ENCODE assay signal across 13 cellular contexts in the genomic region with DNA sequence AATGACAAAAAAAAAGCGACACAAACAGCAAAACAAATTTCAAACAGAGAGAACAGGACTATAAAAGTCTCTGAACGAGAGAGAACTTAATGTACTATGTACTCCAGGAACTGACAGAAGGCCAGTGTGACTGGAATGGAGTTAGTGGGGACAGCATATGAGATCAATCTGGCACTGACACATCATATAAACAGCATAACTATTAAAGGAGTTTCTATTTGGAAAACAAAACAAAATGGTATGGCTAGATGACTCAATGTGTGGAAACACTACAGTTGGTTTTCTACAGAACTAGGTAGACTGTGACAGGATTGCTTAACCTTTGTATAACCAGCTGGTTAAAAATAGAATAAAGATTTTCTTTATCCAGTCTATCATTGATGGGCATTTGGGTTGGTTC.
DNase-seq lines count a peak whose midpoint lies in the region; ATAC-seq and TF ChIP-seq lines count a peak whose summit lies in the region.
"Had no signal": no experiment of that assay in that cellular context is flagged by ENCODE, and none has a peak within 500 bp of the region (broad histone marks: within the 10 kb centered on the region; RNA-seq: fewer than 3 reads in every experiment).

No MANE protein-coding gene starts in this region.

- DNase-seq in AG09309 (ENCODE audit: low read depth), result peak; percentile 35
- DNase-seq in IMR-90, result peak; percentile 86
- DNase-seq in mammary epithelial cell, result peak; percentile 63
- no peak for DNase-seq in lower lobe of right lung
- no peak for DNase-seq in GM10248 (ENCODE audit: extremely low spot score)
- no peak for DNase-seq in effector CD8-positive, alpha-beta T cell (lab: John Stamatoyannopoulos, UW)
- DNase-seq in NCI-H2029 treated with DMSO at 0.1 percent for 48 hours (lab: John Stamatoyannopoulos, UW), result no peak
- DNase-seq: dermis blood vessel endothelial cell, DMS79 treated with DMSO at 0.1 percent for 48 hours, immature natural killer cell, NCI-H2171, SW 1271 had no signal

- no peak overlapping the region for H3K14ac ChIP-seq in IMR-90 (replicated peaks; ENCODE audit: low read depth, low read length)

- peak overlapping the region; percentile 41; the same call in 1 of the 2 replicates for H2BK20ac ChIP-seq in IMR-90 (ENCODE audit: low read depth, low read length)

- no peaks in the 10 kb centered on the region for H3K79me2 ChIP-seq in mammary epithelial cell (ENCODE audit: insufficient read depth, low read length)

- no peak overlapping the region for H2AK5ac ChIP-seq in IMR-90 (ENCODE audit: low read depth, low read length)

- peaks cover 0 to 4% of the 10 kb centered on the region in 2 experiments; a peak in 1 of 4 replicates for H3K79me1 ChIP-seq in IMR-90 (ENCODE audit: low read depth in 1 of 2, low read length in 2 of 2)

- WGBS in IMR-90 (ENCODE audit: extremely low coverage in 2 of 2, insufficient read length in 1 of 2), 2 experiments, result no CpG with 5 or more reads among the region's 2 CpGs
- 100% methylated on average over 2 of the region's 2 CpGs for WGBS in mammary epithelial cell (ENCODE audit: low coverage, missing lambda C conversion rate)

- peak overlapping the region; percentile 71; the same call in 1 of the 2 replicates for H2BK120ac ChIP-seq in IMR-90 (ENCODE audit: low read depth, low read length)

- no peak for TF ChIP-seq POLR2A in IMR-90 (IDR thresholded peaks at IDR 0.05; ENCODE audit: low read depth, low read length)

- no peaks in the 10 kb centered on the region for H3K9me3 ChIP-seq in IMR-90 (ENCODE audit: control insufficient read depth, insufficient read depth, low read length)
- no peaks in the 10 kb centered on the region for H3K9me3 ChIP-seq in mammary epithelial cell (replicated peaks; ENCODE audit: insufficient read depth, low read length)
- H3K9me3 ChIP-seq in lower lobe of right lung, result no peaks in the 10 kb centered on the region

- in situ Hi-C loops in IMR-90 (cut with MboI; ENCODE audit: low sequenced_read_pairs), result no loop called here
- in situ Hi-C loops in mammary epithelial cell (cut with MboI; ENCODE audit: low sequenced_read_pairs in 2 of 2), result no loop called here

- peak overlapping the region; percentile 60 for H2BK5ac ChIP-seq in IMR-90 (ENCODE audit: low read depth, low read length, poor library complexity, severe bottlenecking)

- no peak overlapping the region for H3K4ac ChIP-seq in IMR-90 (ENCODE audit: low read depth, low read length)

- peak; percentile 80 for ATAC-seq in IMR-90 (ENCODE audit: low read depth)
- peak; percentile 36 to 69 for ATAC-seq in lower lobe of right lung
- ATAC-seq in GM21576 (IDR thresholded peaks at IDR 0.05; ENCODE audit: unreplicated experiment), result no peak

- H4K5ac ChIP-seq in IMR-90 (ENCODE audit: low read depth, low read length), result no peak overlapping the region

- no peak overlapping the region for H3K4me3 ChIP-seq in AG09309 (ENCODE audit: control insufficient read depth, low read depth, low read length)
- no peak overlapping the region for H3K4me3 ChIP-seq in IMR-90 (ENCODE audit: insufficient read depth, low read depth, low read length)
- no peak overlapping the region for H3K4me3 ChIP-seq in mammary epithelial cell (replicated peaks in 1 of 3; ENCODE audit: insufficient read depth in 1 of 3, low read depth in 2 of 3, low read length in 3 of 3)
- H3K4me3 ChIP-seq in lower lobe of right lung, result no peak overlapping the region

- peak overlapping the region in 1 of 2 experiments; percentile 41; a peak in 1 of 4 replicates for H4K8ac ChIP-seq in IMR-90 (ENCODE audit: low read depth in 2 of 2, low read length in 2 of 2)

- CTCF ChIA-PET in IMR-90 (lab: Yijun Ruan, JAX), result no interaction called here
- CTCF ChIA-PET in mammary epithelial cell (lab: Charles Lee; ENCODE audit: low non-redundant PET), result no interaction called here
- CTCF ChIA-PET in GM10248 (lab: Yijun Ruan, JAX), result no interaction called here

- intact Hi-C loops in IMR-90 (cut with micrococcal nuclease) (no loop called here), mammary epithelial cell (cut with micrococcal nuclease) (no loop called here), lower lobe of right lung (cut with DNase I) (no loop called here)

- H4K20me1 ChIP-seq in IMR-90 (ENCODE audit: insufficient read depth, low read length) (no peaks in the 10 kb centered on the region), mammary epithelial cell (ENCODE audit: insufficient read depth, low read length) (no peaks in the 10 kb centered on the region)

- H3K18ac ChIP-seq in IMR-90 (ENCODE audit: low read depth, low read length), result no peak overlapping the region; the same call in 1 of the 2 replicates

- H3K9ac ChIP-seq in IMR-90 (ENCODE audit: low read depth, low read length) (no peak overlapping the region), mammary epithelial cell (ENCODE audit: insufficient read depth, low read length) (no peak overlapping the region)

- POLR2A ChIA-PET in IMR-90 (lab: Charles Lee; ENCODE audit: unreplicated experiment), result no interaction called here
- POLR2A ChIA-PET in GM10248 (lab: Yijun Ruan, JAX), result no interaction called here

- no peak for TF ChIP-seq CTCF in AG09309 (IDR thresholded peaks at IDR 0.05; ENCODE audit: control insufficient read depth, insufficient read depth, low read depth, low read length, missing control alignments)
- TF ChIP-seq CTCF in IMR-90 (conservative IDR thresholded peaks at IDR 0.05; ENCODE audit: low read depth, low read length), result no peak
- TF ChIP-seq CTCF in mammary epithelial cell (conservative IDR thresholded peaks at IDR 0.05 in 1 of 2, IDR thresholded peaks at IDR 0.05 in 1 of 2; ENCODE audit: extremely low read depth in 1 of 2, insufficient read depth in 1 of 2, low read depth in 1 of 2, low read length in 2 of 2), result no peak
- TF ChIP-seq CTCF in lower lobe of right lung (IDR thresholded peaks at IDR 0.05), result no peak
- no peak for TF ChIP-seq CTCF in GM10248 (IDR thresholded peaks at IDR 0.05; ENCODE audit: control extremely low read depth, extremely low read depth, low read depth, missing control alignments)

- H3K27ac ChIP-seq in IMR-90 (ENCODE audit: insufficient read depth, low read length) (no peak overlapping the region), mammary epithelial cell (ENCODE audit: insufficient read depth, low read depth, low read length) (no peak overlapping the region), lower lobe of right lung (peak overlapping the region; percentile 47)

- peak overlapping the region; percentile 2; the same call in 1 of the 2 replicates for H3K23ac ChIP-seq in IMR-90 (ENCODE audit: low read depth, low read length)

- H3K36me3 ChIP-seq in IMR-90 (ENCODE audit: control insufficient read depth, insufficient read depth, low read length) (no peaks in the 10 kb centered on the region), mammary epithelial cell (ENCODE audit: insufficient read depth, low read length) (peaks cover 6% of the 10 kb centered on the region), lower lobe of right lung (no peaks in the 10 kb centered on the region)

- H3K27me3 ChIP-seq in IMR-90 (ENCODE audit: control insufficient read depth, insufficient read depth, low read length) (no peaks in the 10 kb centered on the region), mammary epithelial cell (ENCODE audit: insufficient read depth, low read length) (no peaks in the 10 kb centered on the region), lower lobe of right lung (ENCODE audit: low read depth) (no peaks in the 10 kb centered on the region)

- H3K4me2 ChIP-seq in IMR-90 (ENCODE audit: low read depth, low read length), result peak overlapping the region; percentile 31; the same call in 1 of the 2 replicates
- no peak overlapping the region for H3K4me2 ChIP-seq in mammary epithelial cell (ENCODE audit: insufficient read depth, low read depth, low read length)

- dilution Hi-C loops in IMR-90 (cut with HindIII; ENCODE audit: low sequenced_read_pairs, unreplicated experiment), result no loop called here
- dilution Hi-C loops in mammary epithelial cell (cut with HindIII; ENCODE audit: low sequenced_read_pairs), result no loop called here

- no peaks in the 10 kb centered on the region; the same call in 1 of the 2 replicates for H3K9me1 ChIP-seq in IMR-90 (ENCODE audit: insufficient read depth, low read length)

- H2AFZ ChIP-seq in IMR-90 (replicated peaks; ENCODE audit: low read length, poor library complexity), result no peak overlapping the region
- no peak overlapping the region for H2AFZ ChIP-seq in mammary epithelial cell (ENCODE audit: low read depth, low read length)

- TF ChIP-seq RAD21 in IMR-90 (IDR thresholded peaks at IDR 0.05; ENCODE audit: low read length), result no peak

- no peak overlapping the region for H4K91ac ChIP-seq in IMR-90 (ENCODE audit: insufficient read depth, low read depth, low read length)

- no peak overlapping the region for H3K56ac ChIP-seq in IMR-90 (ENCODE audit: extremely low read depth, insufficient read depth, low read length)

- H3K4me1 ChIP-seq in IMR-90 (ENCODE audit: control insufficient read depth, insufficient read depth, low read length) (peaks cover 6% of the 10 kb centered on the region), mammary epithelial cell (ENCODE audit: insufficient read depth, low read length) (peaks cover 6% of the 10 kb centered on the region), lower lobe of right lung (peaks cover 21% of the 10 kb centered on the region)

- H2BK15ac ChIP-seq in IMR-90 (ENCODE audit: low read depth, low read length), result 0 out of 3 replicates have a peak overlapping the region, but pooled peaks have one; percentile 16

- no TSS peak for BruUV-seq in IMR-90 (replicated peaks; lab: Mats Ljungman, UMichigan)
- BruUV-seq in mammary epithelial cell (replicated peaks; lab: Mats Ljungman, UMichigan), result no TSS peak

- H2AK9ac ChIP-seq in IMR-90 (replicated peaks; ENCODE audit: low read depth, low read length, poor library complexity), result no peak overlapping the region

TF ChIP-seq in IMR-90, 13 proteins besides CTCF, POLR2A, EP300 and RAD21 (continues in another document):
- TF ChIP-seq CHD1 (IDR thresholded peaks at IDR 0.05; ENCODE audit: low read depth, low read length) (no peak), NFE2L2 (IDR thresholded peaks at IDR 0.05; ENCODE audit: low read depth, low read length) (no peak), RFX5 (IDR thresholded peaks at IDR 0.05; ENCODE audit: low read depth, low read length) (0 out of 2 replicates have a peak, but pooled peaks have one; percentile 18), MXI1 (IDR thresholded peaks at IDR 0.05; ENCODE audit: borderline replicate concordance, low read depth, low read length) (no peak), CEBPB (IDR thresholded peaks at IDR 0.05; ENCODE audit: low read depth, low read length) (peak; percentile 94), RCOR1 (IDR thresholded peaks at IDR 0.05; ENCODE audit: insufficient replicate concordance, low read length) (no peak), BHLHE40 (IDR thresholded peaks at IDR 0.05; ENCODE audit: low read depth, low read length) (no peak), MAZ (IDR thresholded peaks at IDR 0.05; ENCODE audit: borderline replicate concordance, low read depth, low read length) (no peak), FOS (IDR thresholded peaks at IDR 0.05; ENCODE audit: low read depth, low read length) (peak; percentile 45; the same call in 1 of the 2 replicates)

Comparison
In these comparisons a context has a peak if more than half of its experiments do, and no peak if none do; other contexts are left out.
1. DNase-seq: peak in AG09309 (single experiment), IMR-90 (single experiment) and mammary epithelial cell (single experiment); none in lower lobe of right lung (single experiment), GM10248 (single experiment), effector CD8-positive, alpha-beta T cell (single experiment) and NCI-H2029 treated with DMSO at 0.1 percent for 48 hours (single experiment).